In the genomic region with DNA sequence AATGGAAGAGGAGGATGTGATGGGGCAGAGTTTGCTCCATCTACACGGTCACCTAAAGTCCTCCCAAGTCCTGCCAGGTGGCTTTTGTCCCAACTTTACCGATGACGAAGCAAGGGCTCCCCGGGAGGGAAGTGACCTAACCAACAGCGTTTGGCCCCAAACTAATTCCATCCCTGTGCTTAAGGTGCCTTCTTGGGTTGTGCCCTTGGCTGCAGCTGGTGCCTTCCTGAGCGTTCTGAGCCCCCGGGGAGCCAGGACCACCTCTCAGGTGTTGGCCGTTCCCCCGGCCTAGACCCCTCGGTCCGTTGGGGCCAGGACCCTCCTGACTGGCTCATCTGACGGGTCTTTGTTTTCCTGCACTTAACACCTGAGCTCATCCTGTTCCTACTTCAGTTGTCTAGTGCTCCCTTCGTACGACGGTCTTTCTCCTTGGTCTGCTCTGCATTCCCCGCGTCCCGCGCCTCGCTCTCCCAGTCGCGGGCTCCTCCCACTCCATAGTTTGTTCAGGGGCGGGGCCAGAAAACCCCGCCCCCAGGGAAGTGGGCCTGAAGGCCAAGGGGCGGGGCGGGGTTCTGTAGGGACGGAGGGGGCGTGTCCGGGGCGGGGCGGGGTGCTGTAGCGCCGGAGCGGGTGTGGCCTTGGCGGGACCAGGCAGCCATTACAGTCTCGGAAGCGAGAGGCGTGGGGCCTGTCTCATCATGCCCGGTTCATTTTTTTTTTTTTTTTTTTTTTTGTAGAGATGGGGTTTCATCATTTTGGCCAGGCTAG, we compare ENCODE assay signal across 8 cellular contexts. TPM values are rescaled to one million over a fixed set of nuclear protein-coding genes. Genes with fewer than 3 reads are reported as not detected.
A peak's percentile ranks its signal among the peaks of the same experiment; 100 is the strongest.
DNase-seq lines count a peak whose midpoint lies in the region; ATAC-seq, FAIRE-seq and TF ChIP-seq lines count a peak whose summit lies in the region.

No MANE protein-coding gene starts in this region.

- H3K27ac ChIP-seq in SJSA1 (no peak overlapping the region), pancreas (no peak overlapping the region), thymus (ENCODE audit: low read depth) (peak overlapping the region; percentile 67)

- DNase-seq in AG09319 (ENCODE audit: extremely low read depth, low read depth) (peak; percentile 45), Kasumi-1 (lab: John Stamatoyannopoulos, UW) (peak; percentile 62), SJSA1 (ENCODE audit: low read depth in 1 of 2, low spot score in 2 of 2) (peak; percentile 83 to 91), germinal center (ENCODE audit: low spot score) (peak; percentile 96), pancreas (peak; percentile 86 to 95 (median 94))
- peak; percentile 92 for DNase-seq in activated naive CD4-positive, alpha-beta T cell treated with Interleukin-2 at 50 U/mL for 16 hours

- TF ChIP-seq CTCF in AG09319 (IDR thresholded peaks at IDR 0.05; ENCODE audit: low read depth, low read length) = no peak
- TF ChIP-seq CTCF in pancreas (IDR thresholded peaks at IDR 0.05) = no peak

- H3K4me1 ChIP-seq in SJSA1 (replicated peaks) (peaks cover 5% of the 10 kb centered on the region; the same call in 1 of the 2 replicates), pancreas (peaks cover 0 to 7% (median 0%) of the 10 kb centered on the region in 3 donors), thymus (ENCODE audit: control insufficient read depth, insufficient read depth, low read length) (peaks cover 26% of the 10 kb centered on the region)

- no peak overlapping the region for H3K4me3 ChIP-seq in SJSA1
- H3K4me3 ChIP-seq in pancreas = peak overlapping the region in 1 of 4 donors; percentile 36
- H3K4me3 ChIP-seq in thymus (ENCODE audit: low read length) = peak overlapping the region; percentile 41

- no peak for FAIRE-seq in pancreas (lab: Jason Lieb, UNC)

- no peaks in the 10 kb centered on the region for H3K36me3 ChIP-seq in SJSA1
- H3K36me3 ChIP-seq in pancreas = no peaks in the 10 kb centered on the region
- H3K36me3 ChIP-seq in thymus (ENCODE audit: control insufficient read depth, insufficient read depth) = no peaks in the 10 kb centered on the region

- intact Hi-C loops in pancreas (cut with DNase I) = loop anchor here in 1 of 3 donors (10.0 kb wide), 1 partner anchor 65 kb away; no protein-coding TSS in a partner anchor

- H3K27me3 ChIP-seq in SJSA1 (replicated peaks) (no peaks in the 10 kb centered on the region), pancreas (no peaks in the 10 kb centered on the region), thymus (ENCODE audit: control insufficient read depth, insufficient read depth) (no peaks in the 10 kb centered on the region)

- no peaks in the 10 kb centered on the region for H3K9me3 ChIP-seq in SJSA1 (replicated peaks)
- H3K9me3 ChIP-seq in pancreas = no peaks in the 10 kb centered on the region
- no peaks in the 10 kb centered on the region for H3K9me3 ChIP-seq in thymus (ENCODE audit: control insufficient read depth)

- ATAC-seq in GM19395 (IDR thresholded peaks at IDR 0.05; ENCODE audit: unreplicated experiment) (peak; percentile 65), pancreas (peak; percentile 95 to 98 (median 97))

- 2 to 4% methylated on average over 31 to 39 of the region's 39 CpGs for WGBS in pancreas, 2 donors
- 11% methylated on average over 39 of the region's 39 CpGs for WGBS in thymus

RNA-seq across cellular contexts. Expression of a gene that starts 0.8 kb away (rescaled TPM):
- not detected in 2 replicates for total RNA-seq in SJSA1 (2014; rRNA removed; shearing (Covaris generic))
- total RNA-seq in pancreas = under 1 TPM in 1 of 6 donors, not detected in 5; 0.35 TPM
- not detected for polyA plus RNA-seq in pancreas
- 0.11 TPM for polyA plus RNA-seq in thymus

RNA-seq across cellular contexts. Expression of a gene that starts 12.5 kb away (rescaled TPM):
- 13.8 and 15.3 TPM in 2 replicates for total RNA-seq in SJSA1 (2014; rRNA removed; shearing (Covaris generic))
- total RNA-seq in pancreas = 1 to 10 TPM; 6.5 to 10.0 (median 8.0) TPM
- polyA plus RNA-seq in pancreas (10 to 100 TPM; 22.4 to 43.3 TPM), thymus (9.3 TPM)

RNA-seq across cellular contexts. Expression of a gene that starts 34.5 kb away (rescaled TPM):
- 99.8 and 160 TPM in 2 replicates for total RNA-seq in SJSA1 (2014; rRNA removed; shearing (Covaris generic))
- total RNA-seq in pancreas = 100 to 1,000 TPM; 151 to 928 (median 250) TPM
- 100 to 1,000 TPM; 232 to 815 TPM for polyA plus RNA-seq in pancreas
- 343 TPM for polyA plus RNA-seq in thymus

RNA-seq across cellular contexts. Expression of a gene that starts 34.9 kb away (rescaled TPM):
- total RNA-seq in SJSA1 (2014; rRNA removed; shearing (Covaris generic)) = 2.6 and 3.8 TPM in 2 replicates
- total RNA-seq in pancreas = 1 to 10 TPM; 5.0 to 8.8 (median 6.7) TPM
- polyA plus RNA-seq in pancreas (1 to 10 TPM; 5.8 to 7.5 TPM), thymus (5.2 TPM)

RNA-seq across cellular contexts. Expression of a gene that starts 53.6 kb away (rescaled TPM):
- total RNA-seq in SJSA1 (2014; rRNA removed; shearing (Covaris generic)) = 0.55 TPM in 1 of 2 replicates, not detected in the other
- 1 to 10 TPM in 2 of 6 donors, under 1 TPM in 4; 0.28 to 1.6 (median 0.72) TPM for total RNA-seq in pancreas
- polyA plus RNA-seq in pancreas = 1 to 10 TPM; 1.4 to 1.6 TPM
- 2.9 TPM for polyA plus RNA-seq in thymus

Comparison
In these comparisons a context has a peak if more than half of its experiments do, and no peak if none do; other contexts are left out.
1. DNase-seq: peak in every context shown above with its lines; median percentile 96 in germinal center; 94 in pancreas; 92 in activated naive CD4-positive, alpha-beta T cell treated with Interleukin-2 at 50 U/mL for 16 hours; 87 in SJSA1; 62 in Kasumi-1; 45 in AG09319.